In the genomic region with DNA sequence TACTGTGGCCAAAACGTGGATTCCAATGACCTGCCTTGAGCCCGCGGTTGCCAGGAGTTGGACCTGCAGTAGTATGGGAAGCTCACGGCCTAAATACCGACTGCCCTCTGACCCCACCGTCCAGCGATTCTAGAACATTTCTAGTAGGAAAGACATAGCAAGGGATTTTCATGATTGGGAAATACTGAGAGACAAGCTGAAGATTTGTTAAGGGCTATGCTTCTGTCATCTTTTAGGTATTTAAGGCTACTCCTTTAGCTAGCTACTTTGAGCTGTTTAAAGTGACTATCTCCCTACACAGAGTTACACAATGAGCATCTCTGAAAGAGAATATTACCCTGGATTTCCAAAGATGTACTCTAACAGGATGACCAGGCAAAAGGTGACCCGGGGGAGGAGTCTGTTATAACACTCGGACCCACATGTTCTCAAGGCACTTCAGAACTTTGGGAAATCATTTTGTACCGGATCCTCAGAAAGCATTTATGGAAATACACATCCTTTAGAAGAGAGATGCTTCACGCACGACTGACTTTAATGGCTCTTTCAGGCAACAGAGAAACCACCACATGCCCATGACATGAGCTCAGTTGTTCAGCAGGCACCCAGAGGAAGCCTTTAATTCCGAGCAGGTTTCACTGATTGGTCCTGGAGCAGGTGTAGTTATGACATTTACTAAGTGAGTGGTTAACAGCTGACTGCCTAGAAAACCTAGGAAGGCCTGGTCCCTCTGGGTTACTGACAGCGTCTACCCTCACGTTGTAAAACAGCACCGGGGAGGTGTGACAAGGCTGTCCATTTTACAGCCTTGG, we compare ENCODE assay signal across 1 cellular context.
TF ChIP-seq lines count a peak whose summit lies in the region.

No MANE protein-coding gene starts in this region.

TF ChIP-seq in neural cell, 6 proteins besides CTCF, POLR2A, EP300 and RAD21 (continued from another document):
- TF ChIP-seq TAF1 (IDR thresholded peaks at IDR 0.05; ENCODE audit: low read depth): no peak
- TF ChIP-seq, protein P1, sequence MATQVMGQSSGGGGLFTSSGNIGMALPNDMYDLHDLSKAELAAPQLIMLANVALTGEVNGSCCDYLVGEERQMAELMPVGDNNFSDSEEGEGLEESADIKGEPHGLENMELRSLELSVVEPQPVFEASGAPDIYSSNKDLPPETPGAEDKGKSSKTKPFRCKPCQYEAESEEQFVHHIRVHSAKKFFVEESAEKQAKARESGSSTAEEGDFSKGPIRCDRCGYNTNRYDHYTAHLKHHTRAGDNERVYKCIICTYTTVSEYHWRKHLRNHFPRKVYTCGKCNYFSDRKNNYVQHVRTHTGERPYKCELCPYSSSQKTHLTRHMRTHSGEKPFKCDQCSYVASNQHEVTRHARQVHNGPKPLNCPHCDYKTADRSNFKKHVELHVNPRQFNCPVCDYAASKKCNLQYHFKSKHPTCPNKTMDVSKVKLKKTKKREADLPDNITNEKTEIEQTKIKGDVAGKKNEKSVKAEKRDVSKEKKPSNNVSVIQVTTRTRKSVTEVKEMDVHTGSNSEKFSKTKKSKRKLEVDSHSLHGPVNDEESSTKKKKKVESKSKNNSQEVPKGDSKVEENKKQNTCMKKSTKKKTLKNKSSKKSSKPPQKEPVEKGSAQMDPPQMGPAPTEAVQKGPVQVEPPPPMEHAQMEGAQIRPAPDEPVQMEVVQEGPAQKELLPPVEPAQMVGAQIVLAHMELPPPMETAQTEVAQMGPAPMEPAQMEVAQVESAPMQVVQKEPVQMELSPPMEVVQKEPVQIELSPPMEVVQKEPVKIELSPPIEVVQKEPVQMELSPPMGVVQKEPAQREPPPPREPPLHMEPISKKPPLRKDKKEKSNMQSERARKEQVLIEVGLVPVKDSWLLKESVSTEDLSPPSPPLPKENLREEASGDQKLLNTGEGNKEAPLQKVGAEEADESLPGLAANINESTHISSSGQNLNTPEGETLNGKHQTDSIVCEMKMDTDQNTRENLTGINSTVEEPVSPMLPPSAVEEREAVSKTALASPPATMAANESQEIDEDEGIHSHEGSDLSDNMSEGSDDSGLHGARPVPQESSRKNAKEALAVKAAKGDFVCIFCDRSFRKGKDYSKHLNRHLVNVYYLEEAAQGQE (IDR thresholded peaks at IDR 0.05; ENCODE audit: borderline replicate concordance): no peak
